Comparison of ENCODE assay signal across 14 cellular contexts in the genomic region with DNA sequence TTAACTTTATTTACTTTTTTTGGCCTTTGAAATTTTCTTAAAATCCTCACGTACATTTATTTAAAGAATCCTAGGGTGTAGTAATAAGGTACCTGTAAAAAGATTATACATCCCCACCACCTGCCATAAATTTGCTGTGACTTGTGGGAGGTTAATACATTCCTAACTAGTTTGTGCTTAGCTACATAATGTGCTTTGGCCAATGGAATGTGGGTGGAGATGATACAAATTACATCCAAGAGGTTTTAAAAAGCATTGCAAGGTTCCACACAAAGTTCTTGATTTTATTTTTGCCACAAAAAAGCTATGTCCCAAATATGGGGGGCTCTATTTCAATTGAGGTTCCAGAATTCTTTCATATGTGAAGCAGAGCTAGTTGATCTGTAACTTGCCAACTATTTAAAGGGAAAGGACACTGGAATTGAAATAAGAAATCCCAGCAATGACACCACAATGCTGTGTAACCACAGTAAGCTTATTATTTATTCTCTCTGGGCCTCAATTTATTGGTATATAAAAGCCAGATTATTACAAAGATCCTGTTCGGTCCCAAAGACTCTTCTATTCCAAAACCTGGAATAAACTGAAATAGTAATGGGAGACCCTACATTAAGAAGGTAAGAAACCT. TPM values are rescaled to one million over a fixed set of nuclear protein-coding genes. Genes with fewer than 3 reads are reported as not detected.
A peak's percentile ranks its signal among the peaks of the same experiment; 100 is the strongest.
DNase-seq lines count a peak whose midpoint lies in the region; ATAC-seq, FAIRE-seq and TF ChIP-seq lines count a peak whose summit lies in the region.
"Had no signal": no experiment of that assay in that cellular context is flagged by ENCODE, and none has a peak within 500 bp of the region (broad histone marks: within the 10 kb centered on the region; RNA-seq: fewer than 3 reads in every experiment).

No MANE protein-coding gene starts in this region.

- no peaks in the 10 kb centered on the region for H4K20me1 ChIP-seq in osteoblast (ENCODE audit: insufficient read depth, low read length)

- peak; percentile 87 for ATAC-seq in RWPE2 (ENCODE audit: low read depth)
- ATAC-seq: Panc1 had no signal

- TF ChIP-seq CTCF in D721Med (IDR thresholded peaks at IDR 0.05; ENCODE audit: insufficient read depth, missing control alignments) (no peak), RWPE2 (IDR thresholded peaks at IDR 0.05; ENCODE audit: poor library complexity, severe bottlenecking) (no peak), osteoblast (IDR thresholded peaks at IDR 0.05; ENCODE audit: extremely low read depth, low read depth, low read length) (peak; percentile 8)

- no peaks in the 10 kb centered on the region for H3K9me3 ChIP-seq in RWPE2 (ENCODE audit: severe bottlenecking)
- no peaks in the 10 kb centered on the region for H3K9me3 ChIP-seq in osteoblast (ENCODE audit: low read depth, low read length)
- H3K9me3 ChIP-seq in small intestine (ENCODE audit: control insufficient read depth, low read depth), result no peaks in the 10 kb centered on the region

- no peak overlapping the region for H2AFZ ChIP-seq in osteoblast (ENCODE audit: low read length)

- H3K36me3 ChIP-seq in RWPE2 (ENCODE audit: low read depth), result peaks cover 84% of the 10 kb centered on the region
- H3K36me3 ChIP-seq in osteoblast (ENCODE audit: insufficient read depth, low read length), result peaks cover 9% of the 10 kb centered on the region
- no peaks in the 10 kb centered on the region for H3K36me3 ChIP-seq in small intestine (ENCODE audit: control insufficient read depth in 2 of 2, insufficient read depth in 2 of 2, low read length in 2 of 2)

- H3K4me3 ChIP-seq in RWPE2 (ENCODE audit: severe bottlenecking) (no peak overlapping the region), osteoblast (ENCODE audit: insufficient read depth, low read length) (peak overlapping the region; percentile 30), small intestine (ENCODE audit: low read depth in 1 of 2, low read length in 2 of 2) (no peak overlapping the region)
- H3K4me3 ChIP-seq: cardiac muscle cell had no signal

- DNase-seq in D721Med (ENCODE audit: insufficient read length, low spot score) (no peak), RWPE2 (ENCODE audit: low spot score) (no peak), fibroblast of gingiva (ENCODE audit: low read depth) (peak; percentile 38), osteoblast (ENCODE audit: insufficient read length, low spot score, missing footprints) (no peak), HTR-8/SVneo (ENCODE audit: insufficient read length, low spot score) (no peak), substantia nigra (lab: John Stamatoyannopoulos, UW) (no peak), small intestine (no peak), iPS-NIHi7 (ENCODE audit: extremely low spot score) (no peak)
- DNase-seq: activated CD4-positive, alpha-beta T cell treated with anti-CD3 and anti-CD28 coated beads, Interleukin-2, amount 50 U/mL, for 1 hour; immature natural killer cell; NCI-H510A; stimulated activated naive CD4-positive, alpha-beta T cell had no signal

- no peaks in the 10 kb centered on the region for H3K27me3 ChIP-seq in RWPE2 (ENCODE audit: insufficient read depth, poor library complexity, severe bottlenecking)
- H3K27me3 ChIP-seq in osteoblast (ENCODE audit: insufficient read depth, low read length), result no peaks in the 10 kb centered on the region
- no peaks in the 10 kb centered on the region for H3K27me3 ChIP-seq in small intestine (ENCODE audit: control insufficient read depth in 2 of 2, insufficient read depth in 2 of 2, low read length in 2 of 2)
- H3K27me3 ChIP-seq: cardiac muscle cell had no signal

- peaks cover 2% of the 10 kb centered on the region for H3K79me2 ChIP-seq in osteoblast (ENCODE audit: insufficient read depth, low read length)

- peaks cover 22% of the 10 kb centered on the region for H3K4me1 ChIP-seq in RWPE2 (ENCODE audit: insufficient read depth, poor library complexity, severe bottlenecking)
- peaks cover 12% of the 10 kb centered on the region for H3K4me1 ChIP-seq in osteoblast (ENCODE audit: insufficient read depth, low read length)
- no peaks in the 10 kb centered on the region for H3K4me1 ChIP-seq in small intestine (ENCODE audit: control insufficient read depth in 2 of 2, insufficient read depth in 1 of 2, low read depth in 1 of 2, low read length in 1 of 2)

- WGBS in small intestine, 3 donors, result 96 to 98% (median 97%) methylated on average over 2 of the region's 2 CpGs

- peak overlapping the region; percentile 71 for H3K4me2 ChIP-seq in osteoblast (ENCODE audit: insufficient read depth, low read length)

- H3K27ac ChIP-seq in RWPE2 (ENCODE audit: poor library complexity, severe bottlenecking) (peak overlapping the region; percentile 89), osteoblast (ENCODE audit: low read depth, low read length) (peak overlapping the region; percentile 81), substantia nigra (ENCODE audit: low read depth, low read length, poor library complexity, severe bottlenecking) (no peak overlapping the region), small intestine (ENCODE audit: low read depth in 1 of 2, low read length in 1 of 2) (no peak overlapping the region)
- H3K27ac ChIP-seq: cardiac muscle cell had no signal

- FAIRE-seq in D721Med (lab: Jason Lieb, UNC) (peak; percentile 61), HTR-8/SVneo (lab: Jason Lieb, UNC) (no peak), small intestine (lab: Jason Lieb, UNC) (no peak)

RNA-seq across cellular contexts. Expression of gene ASPM, which starts 15.7 kb away (rescaled TPM):
- 5.1 and 5.6 TPM in 2 replicates for total RNA-seq in osteoblast
- polyA plus RNA-seq in small intestine, result 1 to 10 TPM in 1 of 3 donors, under 1 TPM in 2; 0.27 to 7.4 (median 0.67) TPM

Comparison
In these comparisons a context has a peak if more than half of its experiments do, and no peak if none do; other contexts are left out.
1. H3K27ac ChIP-seq: peak in RWPE2 (single experiment) and osteoblast (single experiment); none in substantia nigra (single experiment) and small intestine (0 of 2).